15 cellular contexts compared by ENCODE assay signal in the genomic region with DNA sequence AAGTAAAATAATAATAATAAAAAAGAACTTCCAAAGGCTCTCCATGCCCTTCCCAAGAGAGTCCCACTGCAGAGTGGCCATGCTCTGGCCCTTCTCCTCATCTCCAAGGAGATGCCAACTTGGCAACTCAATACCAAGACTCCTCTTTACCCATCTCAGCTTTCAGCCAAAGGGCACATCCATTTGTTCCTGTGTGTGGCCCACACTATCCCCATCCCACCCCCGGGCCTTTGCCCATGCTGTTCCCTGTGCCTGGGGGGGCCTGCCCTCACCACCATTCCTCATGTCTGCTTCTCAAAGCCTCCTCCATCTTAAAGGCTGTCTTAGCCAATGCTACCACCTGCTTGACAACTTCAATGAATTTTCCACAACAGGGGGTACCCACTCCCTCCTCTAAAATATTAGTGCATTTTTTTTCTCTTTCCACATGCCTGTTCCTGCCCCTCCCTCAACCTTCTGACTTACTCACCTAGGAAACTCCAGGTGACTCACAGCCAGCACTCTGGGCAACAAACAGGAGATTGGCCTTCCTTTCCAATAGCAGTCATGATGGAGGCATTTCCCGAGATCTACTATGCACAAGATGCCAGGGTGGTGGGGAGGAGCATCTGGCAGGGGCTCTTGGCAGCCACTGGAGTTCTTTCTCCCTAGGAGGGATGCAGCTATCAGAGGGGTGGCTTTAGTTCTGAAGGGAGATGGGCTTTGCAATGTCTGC.
DNase-seq lines count a peak whose midpoint lies in the region; ATAC-seq and TF ChIP-seq lines count a peak whose summit lies in the region.
"Had no signal": no experiment of that assay in that cellular context is flagged by ENCODE, and none has a peak within 500 bp of the region (broad histone marks: within the 10 kb centered on the region; RNA-seq: fewer than 3 reads in every experiment).

No MANE protein-coding gene starts in this region.

- H3K27ac ChIP-seq in foreskin keratinocyte: peak overlapping the region; percentile 80
- H3K27ac ChIP-seq: cardiac muscle cell, ovary had no signal

- TF ChIP-seq CTCF in foreskin keratinocyte (conservative IDR thresholded peaks at IDR 0.05): peak; percentile 6

- DNase-seq in A172 (ENCODE audit: low spot score): peak; percentile 76
- DNase-seq in HS-27A (ENCODE audit: low read depth): peak; percentile 39
- peak; percentile 13 for DNase-seq in T1000 (lab: John Stamatoyannopoulos, UW)
- peak; percentile 89 to 95 for DNase-seq in foreskin keratinocyte
- no peak for DNase-seq in ureter (ENCODE audit: low spot score)
- no peak for DNase-seq in T-helper 1 cell
- DNase-seq in NCI-H1417 (lab: John Stamatoyannopoulos, UW): no peak
- DNase-seq: activated CD4-positive, alpha-beta T cell treated with anti-CD3 and anti-CD28 coated beads, Interleukin-2, amount 50 U/mL, for 4 hours; MM.1S; NCI-H345; ovary; stimulated activated CD4-positive, alpha-beta T cell treated with anti-CD3 and anti-CD28 coated beads, Interleukin-15, amount 100 ng/mL, for 24 hours had no signal

- H3K27me3 ChIP-seq in foreskin keratinocyte: no peaks in the 10 kb centered on the region
- H3K27me3 ChIP-seq: ovary had no signal

- ATAC-seq in foreskin keratinocyte (peak; percentile 80), GM21447 (IDR thresholded peaks at IDR 0.05; ENCODE audit: unreplicated experiment) (no peak)
- ATAC-seq: GM23338 had no signal

- H3K4me1 ChIP-seq in foreskin keratinocyte: peaks cover 31% of the 10 kb centered on the region

Comparison
In these comparisons a context has a peak if more than half of its experiments do, and no peak if none do; other contexts are left out.
1. DNase-seq: peak in A172 (single experiment), HS-27A (single experiment), T1000 (single experiment) and foreskin keratinocyte (2 of 2); none in ureter (single experiment), T-helper 1 cell (0 of 5) and NCI-H1417 (0 of 3).